8 cellular contexts compared by ENCODE assay signal in the genomic region with DNA sequence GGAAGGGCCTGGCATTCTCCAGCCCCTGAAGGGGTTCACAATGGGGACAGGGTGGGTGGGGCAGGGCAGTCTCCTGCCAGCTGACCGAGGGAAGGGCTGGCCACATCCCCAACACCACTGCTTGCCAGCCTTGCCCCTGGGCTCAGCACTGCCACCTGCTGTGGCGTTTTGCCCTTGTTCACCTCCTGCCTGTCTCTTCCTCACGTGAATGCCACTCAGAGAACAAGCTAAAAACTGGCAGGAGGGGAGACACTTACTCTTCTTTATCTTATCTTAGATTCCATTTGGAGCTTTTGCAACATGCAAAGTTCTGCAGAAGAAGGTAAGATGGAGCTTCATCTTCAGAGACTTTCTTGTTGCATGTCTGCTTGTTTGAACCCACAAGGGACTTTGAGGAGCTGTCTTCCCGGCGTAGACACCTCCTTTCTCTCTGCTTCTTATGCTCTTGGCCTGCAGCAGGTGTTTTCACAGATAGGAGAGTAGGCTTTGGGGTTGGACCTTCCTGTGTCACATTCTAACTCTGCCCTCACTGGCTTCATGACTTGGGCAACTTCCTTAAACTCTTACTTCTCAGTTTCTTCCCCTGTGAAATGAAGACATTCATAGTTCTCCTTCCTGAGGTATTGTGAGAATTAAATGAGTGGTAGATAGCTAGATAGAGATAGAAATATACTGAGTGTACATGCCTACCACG. TPM values are rescaled to one million over a fixed set of nuclear protein-coding genes. Genes with fewer than 3 reads are reported as not detected.
DNase-seq lines count a peak whose midpoint lies in the region; ATAC-seq and TF ChIP-seq lines count a peak whose summit lies in the region.

No MANE protein-coding gene starts in this region.

- H3K4me1 Mint-ChIP-seq in dendritic cell treated with granulocyte-macrophage colony-stimulating factor and Interleukin-4, amounts not matched to agents 40 ng/mL and 50 ng/mL, for 4 days (ENCODE audit: low read depth) = peaks cover 54% of the 10 kb centered on the region
- no peaks in the 10 kb centered on the region for H3K4me1 Mint-ChIP-seq in glutamatergic neuron (ENCODE audit: low read depth, unreplicated experiment)

- H3K27me3 Mint-ChIP-seq in dendritic cell treated with granulocyte-macrophage colony-stimulating factor and Interleukin-4, amounts not matched to agents 40 ng/mL and 50 ng/mL, for 4 days = no peaks in the 10 kb centered on the region
- H3K27me3 Mint-ChIP-seq in glutamatergic neuron (ENCODE audit: unreplicated experiment) = peaks cover 9% of the 10 kb centered on the region

- H3K36me3 ChIP-seq in spleen = peaks cover 0 to 73% (median 32%) of the 10 kb centered on the region in 6 donors

- H3K9me3 Mint-ChIP-seq in dendritic cell treated with granulocyte-macrophage colony-stimulating factor and Interleukin-4, amounts not matched to agents 40 ng/mL and 50 ng/mL, for 4 days = no peaks in the 10 kb centered on the region
- peaks cover 7% of the 10 kb centered on the region for H3K9me3 Mint-ChIP-seq in glutamatergic neuron (ENCODE audit: unreplicated experiment)

- H3K4me1 ChIP-seq in spleen = peaks cover 10 to 46% (median 29%) of the 10 kb centered on the region in 6 donors

- DNase-seq in activated CD4-positive, alpha-beta T cell treated with anti-CD3 and anti-CD28 coated beads for 48 hours = peak; percentile 43
- DNase-seq in activated CD4-positive, alpha-beta T cell treated with anti-CD3 and anti-CD28 coated beads for 1 hour = no peak
- peak; percentile 74 to 96 for DNase-seq in NOMO-1 (lab: John Stamatoyannopoulos, UW; ENCODE audit: unreplicated experiment in 2 of 2)
- no peak for DNase-seq in spleen
- DNase-seq in NCI-H446 treated with DMSO at 0.1 percent for 48 hours (lab: John Stamatoyannopoulos, UW) = no peak
- no peak for DNase-seq in glutamatergic neuron

- intact Hi-C loops in dendritic cell treated with granulocyte-macrophage colony-stimulating factor and Interleukin-4, amounts not matched to agents 40 ng/mL and 50 ng/mL, for 4 days (cut with micrococcal nuclease) = no loop called here
- intact Hi-C loops in spleen (cut with DNase I; ENCODE audit: low total_unique reads) = no loop called here

- peak overlapping the region; percentile 78 for H3K27ac Mint-ChIP-seq in dendritic cell treated with granulocyte-macrophage colony-stimulating factor and Interleukin-4, amounts not matched to agents 40 ng/mL and 50 ng/mL, for 4 days
- H3K27ac Mint-ChIP-seq in glutamatergic neuron (ENCODE audit: unreplicated experiment) = no peak overlapping the region

- no peaks in the 10 kb centered on the region for H3K27me3 ChIP-seq in spleen (replicated peaks in 1 of 7)

- no peak for ATAC-seq in HG02642 (IDR thresholded peaks at IDR 0.05; ENCODE audit: poor library complexity, unreplicated experiment)

- H3K4me3 Mint-ChIP-seq in dendritic cell treated with granulocyte-macrophage colony-stimulating factor and Interleukin-4, amounts not matched to agents 40 ng/mL and 50 ng/mL, for 4 days = no peak overlapping the region
- H3K4me3 Mint-ChIP-seq in glutamatergic neuron (ENCODE audit: unreplicated experiment) = no peak overlapping the region

- peak overlapping the region in 7 of 8 donors; percentile 44 to 80 (median 69) for H3K27ac ChIP-seq in spleen

- no peak for TF ChIP-seq POLR2A in spleen (IDR thresholded peaks at IDR 0.05)

- H3K4me3 ChIP-seq in spleen = peak overlapping the region in 1 of 8 donors; percentile 12

- no peaks in the 10 kb centered on the region for H3K9me3 ChIP-seq in spleen

- H3K36me3 Mint-ChIP-seq in dendritic cell treated with granulocyte-macrophage colony-stimulating factor and Interleukin-4, amounts not matched to agents 40 ng/mL and 50 ng/mL, for 4 days (ENCODE audit: low read depth) = peaks cover 86% of the 10 kb centered on the region
- H3K36me3 Mint-ChIP-seq in glutamatergic neuron (ENCODE audit: unreplicated experiment) = peaks cover 5% of the 10 kb centered on the region

- 28 to 51% (median 37%) methylated on average over 6 of the region's 6 CpGs for WGBS in spleen, 5 donors

- TF ChIP-seq CTCF in spleen (IDR thresholded peaks at IDR 0.05 in 8 of 11, conservative IDR thresholded peaks at IDR 0.05 in 3 of 11) (peak in 5 of 11 experiments; percentile 10 to 43 (median 29)), glutamatergic neuron (IDR thresholded peaks at IDR 0.05; ENCODE audit: partially characterized antibody, unreplicated experiment) (no peak)

RNA-seq across cellular contexts. Expression of a gene that starts 4.1 kb away (rescaled TPM):
- total RNA-seq in spleen = 10 to 100 TPM; 18.3 to 29.7 (median 24.5) TPM
- polyA plus RNA-seq in spleen = 10 to 100 TPM; 13.5 to 32.1 (median 26.0) TPM
- total RNA-seq in glutamatergic neuron (ENCODE audit: unreplicated experiment) = 38.0 TPM

RNA-seq across cellular contexts. Expression of a gene that starts 4.2 kb away (rescaled TPM):
- total RNA-seq in spleen = 1,000 to 10,000 TPM; 1,013 to 2,248 (median 1,247) TPM
- 1,000 to 10,000 TPM; 5,054 to 9,017 (median 7,616) TPM for polyA plus RNA-seq in spleen
- total RNA-seq in glutamatergic neuron (ENCODE audit: unreplicated experiment) = 475 TPM

RNA-seq across cellular contexts. Expression of a gene that starts 31.3 kb away (rescaled TPM):
- total RNA-seq in spleen (10 to 100 TPM; 10.4 to 14.7 (median 12.7) TPM), glutamatergic neuron (ENCODE audit: unreplicated experiment) (10.0 TPM)
- polyA plus RNA-seq in spleen = 1 to 10 TPM; 2.3 to 4.1 (median 3.8) TPM

RNA-seq across cellular contexts. Expression of a gene that starts 58.5 kb away (rescaled TPM):
- total RNA-seq in spleen (10 to 100 TPM; 16.8 to 32.0 (median 23.0) TPM), glutamatergic neuron (ENCODE audit: unreplicated experiment) (30.6 TPM)
- 10 to 100 TPM; 10.0 to 18.3 (median 14.5) TPM for polyA plus RNA-seq in spleen

Comparison
In these comparisons a context has a peak if more than half of its experiments do, and no peak if none do; other contexts are left out.
1. DNase-seq: peak in activated CD4-positive, alpha-beta T cell treated with anti-CD3 and anti-CD28 coated beads for 48 hours (single experiment) and NOMO-1 (2 of 2); none in activated CD4-positive, alpha-beta T cell treated with anti-CD3 and anti-CD28 coated beads for 1 hour (single experiment), spleen (single experiment), NCI-H446 treated with DMSO at 0.1 percent for 48 hours (single experiment) and glutamatergic neuron (single experiment).